ENCODE assay signal across 11 cellular contexts in the genomic region with DNA sequence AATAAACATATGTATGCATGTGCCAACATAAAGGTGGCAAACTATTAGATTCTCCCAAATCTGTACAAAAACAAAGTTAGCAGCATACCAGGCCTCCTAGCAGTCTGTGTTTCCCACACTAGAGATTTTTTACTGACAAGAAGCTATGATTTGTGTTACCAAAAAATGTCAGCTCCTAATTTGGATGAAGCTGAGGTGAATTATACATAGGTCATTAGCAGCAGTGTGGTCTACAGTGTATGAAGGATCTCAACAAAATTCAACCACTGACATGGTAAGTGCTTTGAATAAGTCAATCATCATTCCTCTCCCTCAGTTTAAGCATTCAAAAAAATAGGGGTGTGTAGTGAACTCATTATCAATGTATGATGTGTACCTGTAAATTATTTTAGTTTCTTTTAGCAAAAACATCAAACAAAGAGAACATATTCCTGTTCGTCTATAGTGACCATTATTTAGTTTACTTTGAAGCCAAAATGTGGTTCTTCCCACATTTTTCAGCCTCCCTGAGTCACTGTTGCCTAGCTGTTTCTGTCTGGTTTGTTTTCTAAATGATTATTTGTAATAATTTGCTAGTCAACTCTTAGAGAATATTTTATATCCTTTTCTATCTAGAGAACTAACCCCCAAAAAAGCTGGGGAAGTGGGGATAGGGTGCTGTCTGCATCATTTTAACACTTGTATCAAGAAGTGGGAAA.
"Had no signal": no experiment of that assay in that cellular context is flagged by ENCODE, and none has a peak within 500 bp of the region (broad histone marks: within the 10 kb centered on the region; RNA-seq: fewer than 3 reads in every experiment).

No MANE protein-coding gene starts in this region.

- H3K27me3 ChIP-seq: adrenal gland, dorsolateral prefrontal cortex, gastrocnemius medialis, heart right ventricle, ovary, stomach had no signal

- ATAC-seq: activated CD4-positive, CD25-positive, alpha-beta regulatory T cell treated with anti-CD3 and anti-CD28 coated beads, Interleukin-2, amount 50 U/mL, for 24 hours; esophagus mucosa; gastrocnemius medialis; heart right ventricle had no signal

- DNase-seq: activated naive CD4-positive, alpha-beta T cell treated with anti-CD3 and anti-CD28 coated beads, Interleukin-2, amount 50 U/mL, for 16 hours; adrenal gland; cerebellar nuclear complex; dorsolateral prefrontal cortex; gastrocnemius medialis; heart right ventricle; left ventricle myocardium inferior; ovary; stomach had no signal

- H3K4me3 ChIP-seq: adrenal gland, dorsolateral prefrontal cortex, gastrocnemius medialis, heart right ventricle, left ventricle myocardium inferior, ovary, stomach had no signal

- H3K4me1 ChIP-seq: adrenal gland, gastrocnemius medialis, heart right ventricle, left ventricle myocardium inferior, stomach had no signal

- H3K27ac ChIP-seq: adrenal gland, dorsolateral prefrontal cortex, gastrocnemius medialis, heart right ventricle, left ventricle myocardium inferior, ovary, stomach had no signal

- H3K36me3 ChIP-seq: adrenal gland, gastrocnemius medialis, heart right ventricle, left ventricle myocardium inferior, ovary, stomach had no signal

- H3K9me3 ChIP-seq: adrenal gland, gastrocnemius medialis, ovary, stomach had no signal
